Comparison of ENCODE assay signal across 20 cellular contexts in genomic region chrX:7270018-7270417, GRCh38.
DNase-seq lines count a peak whose midpoint lies in the region; ATAC-seq and TF ChIP-seq lines count a peak whose summit lies in the region.
"Had no signal": no experiment of that assay in that cellular context is flagged by ENCODE, and none has a peak within 500 bp of the region (broad histone marks: within the 10 kb centered on the region; RNA-seq: fewer than 3 reads in every experiment).

No MANE protein-coding gene starts in this region.

- WGBS in esophagus squamous epithelium, 2 donors: 38 to 49% methylated on average over 3 of the region's 3 CpGs

- no peaks in the 10 kb centered on the region for H3K9me3 Mint-ChIP-seq in MCF 10A (ENCODE audit: unreplicated experiment)
- H3K9me3 Mint-ChIP-seq: endodermal cell, T-cell, WTC11 had no signal

- H3K4me3 ChIP-seq in breast epithelium (no peak overlapping the region), foreskin fibroblast (ENCODE audit: low read depth in 1 of 2, low read length in 2 of 2) (no peak overlapping the region), esophagus squamous epithelium (no peak overlapping the region)
- H3K4me3 ChIP-seq: gastrocnemius medialis, lower lobe of right lung, vagina had no signal

- no peak for ATAC-seq in Right ventricle myocardium inferior
- ATAC-seq: gastrocnemius medialis; lower lobe of right lung; naive thymus-derived CD8-positive, alpha-beta T cell; T-cell; WTC11 had no signal

- no peaks in the 10 kb centered on the region for H3K36me3 Mint-ChIP-seq in MCF 10A (ENCODE audit: insufficient read depth, unreplicated experiment)
- H3K36me3 Mint-ChIP-seq: naive thymus-derived CD8-positive, alpha-beta T cell; T-cell; WTC11 had no signal

- H3K27ac Mint-ChIP-seq in MCF 10A (ENCODE audit: low read depth, unreplicated experiment): no peak overlapping the region
- H3K27ac Mint-ChIP-seq: endodermal cell; naive thymus-derived CD8-positive, alpha-beta T cell; T-cell; WTC11 had no signal

- H3K27me3 ChIP-seq in breast epithelium: no peaks in the 10 kb centered on the region
- H3K27me3 ChIP-seq in esophagus squamous epithelium: no peaks in the 10 kb centered on the region
- H3K27me3 ChIP-seq: gastrocnemius medialis, vagina had no signal

- DNase-seq in MCF 10A (ENCODE audit: unreplicated experiment): peak; percentile 28
- no peak for DNase-seq in breast epithelium (ENCODE audit: low spot score in 2 of 2)
- DNase-seq in NOMO-1 (lab: John Stamatoyannopoulos, UW; ENCODE audit: unreplicated experiment in 2 of 2): peak; percentile 34 to 90
- DNase-seq in foreskin fibroblast: peak; percentile 48 to 64
- DNase-seq in stromal cell of bone marrow (ENCODE audit: low read depth): peak; percentile 2
- no peak for DNase-seq in esophagus squamous epithelium (lab: John Stamatoyannopoulos, UW)
- DNase-seq in Right ventricle myocardium inferior (ENCODE audit: missing footprints): no peak
- DNase-seq in ecto neural progenitor cell (ENCODE audit: low spot score): no peak
- DNase-seq: activated gamma-delta T cell; Caco-2; cerebellar nuclear complex; endodermal cell; gastrocnemius medialis; lower lobe of right lung; naive thymus-derived CD8-positive, alpha-beta T cell; NCI-H1930; NCI-H69; T-cell had no signal

- H3K4me3 Mint-ChIP-seq in MCF 10A (ENCODE audit: unreplicated experiment): no peak overlapping the region
- H3K4me3 Mint-ChIP-seq: endodermal cell; naive thymus-derived CD8-positive, alpha-beta T cell; T-cell; WTC11 had no signal

- TF ChIP-seq POLR2A in breast epithelium (IDR thresholded peaks at IDR 0.05) (no peak), esophagus squamous epithelium (IDR thresholded peaks at IDR 0.05) (no peak)

- CTCF ChIA-PET in MCF 10A (lab: Yijun Ruan, JAX): no interaction called here

- peaks cover 8% of the 10 kb centered on the region for H3K4me1 Mint-ChIP-seq in MCF 10A (ENCODE audit: insufficient read depth, unreplicated experiment)
- H3K4me1 Mint-ChIP-seq: endodermal cell, T-cell, WTC11 had no signal

- H3K27ac ChIP-seq in breast epithelium (no peak overlapping the region), esophagus squamous epithelium (no peak overlapping the region)
- H3K27ac ChIP-seq: gastrocnemius medialis, lower lobe of right lung, vagina had no signal

- H3K36me3 ChIP-seq in breast epithelium (no peaks in the 10 kb centered on the region), esophagus squamous epithelium (no peaks in the 10 kb centered on the region)
- H3K36me3 ChIP-seq: gastrocnemius medialis, lower lobe of right lung, vagina had no signal

- BruUV-seq in MCF 10A (replicated peaks; lab: Mats Ljungman, UMichigan): no TSS peak

- no peaks in the 10 kb centered on the region for H3K4me1 ChIP-seq in breast epithelium
- no peaks in the 10 kb centered on the region for H3K4me1 ChIP-seq in esophagus squamous epithelium
- H3K4me1 ChIP-seq: Caco-2, gastrocnemius medialis, lower lobe of right lung had no signal

- intact Hi-C loops in MCF 10A (cut with micrococcal nuclease) (no loop called here), breast epithelium (cut with DNase I; ENCODE audit: low total_unique reads) (no loop called here), esophagus squamous epithelium (cut with DNase I) (no loop called here), Right ventricle myocardium inferior (cut with DNase I) (no loop called here)

- TF ChIP-seq CTCF in MCF 10A (IDR thresholded peaks at IDR 0.05; ENCODE audit: unreplicated experiment) (no peak), breast epithelium (IDR thresholded peaks at IDR 0.05) (no peak), foreskin fibroblast (IDR thresholded peaks at IDR 0.05; ENCODE audit: low read depth, low read length) (no peak), esophagus squamous epithelium (IDR thresholded peaks at IDR 0.05) (no peak)

- no peaks in the 10 kb centered on the region for H3K27me3 Mint-ChIP-seq in MCF 10A (ENCODE audit: insufficient read depth, unreplicated experiment)
- H3K27me3 Mint-ChIP-seq: naive thymus-derived CD8-positive, alpha-beta T cell; T-cell had no signal

- no peaks in the 10 kb centered on the region for H3K9me3 ChIP-seq in breast epithelium
- no peaks in the 10 kb centered on the region for H3K9me3 ChIP-seq in esophagus squamous epithelium
- H3K9me3 ChIP-seq: Caco-2, gastrocnemius medialis, lower lobe of right lung, vagina had no signal

- POLR2A ChIA-PET in MCF 10A (lab: Yijun Ruan, JAX): interaction anchor here (1.5 kb wide), 1 partner anchor 18 kb away, joined by 3 read pairs; no protein-coding TSS in a partner anchor

Comparison
In these comparisons a context has a peak if more than half of its experiments do, and no peak if none do; other contexts are left out.
1. DNase-seq: peak in MCF 10A (single experiment), NOMO-1 (2 of 2), foreskin fibroblast (2 of 2) and stromal cell of bone marrow (single experiment); none in breast epithelium (0 of 2), esophagus squamous epithelium (single experiment), Right ventricle myocardium inferior (single experiment) and ecto neural progenitor cell (single experiment).